In genomic region chr5:67156976-67157583, GRCh38 we compare ENCODE assay signal across 8 cellular contexts. TPM values are rescaled to one million over a fixed set of nuclear protein-coding genes. Genes with fewer than 3 reads are reported as not detected.
DNase-seq lines count a peak whose midpoint lies in the region; ATAC-seq and TF ChIP-seq lines count a peak whose summit lies in the region.

No MANE protein-coding gene starts in this region.

- no peaks in the 10 kb centered on the region for H3K9me3 Mint-ChIP-seq in stimulated activated naive CD8-positive, alpha-beta T cell treated with anti-CD3 and anti-CD28 coated beads, Interleukin-15, amount 100 ng/mL, for 72 hours

- H3K4me3 ChIP-seq in SU-DHL-6 (ENCODE audit: insufficient read depth, low read length, poor library complexity, severe bottlenecking) (no peak overlapping the region), astrocyte of the cerebellum (ENCODE audit: low read depth, low read length) (no peak overlapping the region)

- no peaks in the 10 kb centered on the region for H3K79me2 ChIP-seq in SU-DHL-6 (ENCODE audit: insufficient read depth, low read length)

- H2AFZ ChIP-seq in SU-DHL-6 (ENCODE audit: low read depth, low read length, severe bottlenecking), result no peak overlapping the region

- H3K9me3 ChIP-seq in SU-DHL-6 (ENCODE audit: insufficient read depth, low read length), result no peaks in the 10 kb centered on the region

- TF ChIP-seq CTCF in 22Rv1 (IDR thresholded peaks at IDR 0.05), result peak; percentile 84
- TF ChIP-seq CTCF in GM12872 (IDR thresholded peaks at IDR 0.05; ENCODE audit: insufficient read depth, low read depth, low read length), result peak; percentile 85
- TF ChIP-seq CTCF in SU-DHL-6 (IDR thresholded peaks at IDR 0.05; ENCODE audit: insufficient read depth, low read length, poor library complexity, severe bottlenecking), result peak; percentile 63
- peak; percentile 78 for TF ChIP-seq CTCF in astrocyte of the cerebellum (IDR thresholded peaks at IDR 0.05; ENCODE audit: low read depth, low read length, missing control alignments)

- H3K36me3 ChIP-seq in SU-DHL-6 (ENCODE audit: low read length), result no peaks in the 10 kb centered on the region

- no peaks in the 10 kb centered on the region for H4K20me1 ChIP-seq in SU-DHL-6 (ENCODE audit: low read depth, low read length)

- H3K27me3 ChIP-seq in SU-DHL-6 (ENCODE audit: low read length), result no peaks in the 10 kb centered on the region

- DNase-seq in astrocyte of the cerebellum (ENCODE audit: low read depth), result peak; percentile 31
- DNase-seq in left colon, result peak in 1 of 2 donors; percentile 50
- peak in 1 of 2 donors; percentile 26 for DNase-seq in stimulated activated naive CD8-positive, alpha-beta T cell treated with anti-CD3 and anti-CD28 coated beads, Interleukin-15, amount 100 ng/mL, for 72 hours

- no peak overlapping the region for H3K4me3 Mint-ChIP-seq in stimulated activated naive CD8-positive, alpha-beta T cell treated with anti-CD3 and anti-CD28 coated beads, Interleukin-15, amount 100 ng/mL, for 72 hours

- H3K9ac ChIP-seq in SU-DHL-6 (ENCODE audit: low read length), result no peak overlapping the region

- H3K27ac Mint-ChIP-seq in stimulated activated naive CD8-positive, alpha-beta T cell treated with anti-CD3 and anti-CD28 coated beads, Interleukin-15, amount 100 ng/mL, for 72 hours, result no peak overlapping the region

- H3K27me3 Mint-ChIP-seq in stimulated activated naive CD8-positive, alpha-beta T cell treated with anti-CD3 and anti-CD28 coated beads, Interleukin-15, amount 100 ng/mL, for 72 hours, result no peaks in the 10 kb centered on the region

- no peak overlapping the region for H3K27ac ChIP-seq in 22Rv1
- no peak overlapping the region for H3K27ac ChIP-seq in SU-DHL-6 (ENCODE audit: low read depth, low read length)

- peak; percentile 72 for ATAC-seq in HG03342 (IDR thresholded peaks at IDR 0.05; ENCODE audit: unreplicated experiment)
- ATAC-seq in left colon, result peak; percentile 52
- peak; percentile 68 for ATAC-seq in stimulated activated naive CD8-positive, alpha-beta T cell treated with anti-CD3 and anti-CD28 coated beads, Interleukin-15, amount 100 ng/mL, for 72 hours
- ATAC-seq in HG03045 (IDR thresholded peaks at IDR 0.05; ENCODE audit: unreplicated experiment), result no peak

- in situ Hi-C loops in astrocyte of the cerebellum (cut with HindIII; ENCODE audit: low sequenced_read_pairs), result loop anchor here (5.0 kb wide), 1 partner anchor 45 kb away; no protein-coding TSS in a partner anchor

- H3F3A ChIP-seq in SU-DHL-6 (ENCODE audit: insufficient read depth), result no peaks in the 10 kb centered on the region

- no peak overlapping the region for H3K4me2 ChIP-seq in SU-DHL-6 (ENCODE audit: low read depth, low read length, poor library complexity, severe bottlenecking)

- intact Hi-C loops in left colon (cut with DNase I, micrococcal nuclease), result no loop called here

- no peaks in the 10 kb centered on the region for H3K9me2 ChIP-seq in SU-DHL-6 (replicated peaks; ENCODE audit: insufficient read depth, low read length)

- peaks cover 46% of the 10 kb centered on the region for H3K4me1 Mint-ChIP-seq in stimulated activated naive CD8-positive, alpha-beta T cell treated with anti-CD3 and anti-CD28 coated beads, Interleukin-15, amount 100 ng/mL, for 72 hours

RNA-seq across cellular contexts. Expression of gene CD180, which starts 39.5 kb away (rescaled TPM):
- total RNA-seq in left colon, result 1 to 10 TPM in 1 of 2 donors, under 1 TPM in 1; 0.34 to 2.0 TPM
